Comparison of ENCODE assay signal across 8 cellular contexts in the genomic region with DNA sequence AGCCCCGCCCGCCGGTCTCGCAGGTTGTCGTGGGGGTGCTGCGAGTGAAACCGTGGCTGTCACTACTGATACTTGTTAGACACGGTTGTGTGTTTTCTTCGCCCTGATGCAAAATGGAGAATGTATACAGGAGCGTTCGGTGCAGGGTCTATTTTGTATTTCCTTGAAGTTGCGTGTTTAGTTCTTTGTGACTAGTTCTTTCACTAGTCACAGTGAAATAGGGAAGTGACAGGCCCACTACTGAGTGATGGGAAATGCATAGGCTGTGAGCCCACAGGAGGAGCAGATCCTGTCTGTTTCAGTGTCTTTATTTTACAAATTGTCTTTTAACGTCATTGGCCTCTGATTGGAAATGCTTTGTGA. TPM values are rescaled to one million over a fixed set of nuclear protein-coding genes. Genes with fewer than 3 reads are reported as not detected.
DNase-seq lines count a peak whose midpoint lies in the region; ATAC-seq and TF ChIP-seq lines count a peak whose summit lies in the region.

No MANE protein-coding gene starts in this region.

- H3K9me3 ChIP-seq in DOHH2 (ENCODE audit: control insufficient read depth, insufficient read depth, low read length) = no peaks in the 10 kb centered on the region

- DNase-seq in HT-29 (ENCODE audit: low spot score) (peak; percentile 5), mesenteric fat pad (ENCODE audit: low spot score) (no peak)
- DNase-seq in activated T-cell treated with anti-CD3 and anti-CD28 coated beads, Interleukin-2, amount 50 U/mL, for 4 hours = no peak
- no peak for DNase-seq in stimulated activated naive CD8-positive, alpha-beta T cell treated with anti-CD3 and anti-CD28 coated beads, Interleukin-15, Interleukin-2, amounts not matched to agents 100 U/mL and 50 U/mL, for 24 hours
- no peak for DNase-seq in stimulated activated CD4-positive, alpha-beta T cell treated with anti-CD3 and anti-CD28 coated beads, Interleukin-4, amount 100 ng/mL, for 24 hours

- peak; percentile 42 for ATAC-seq in GM21390 (IDR thresholded peaks at IDR 0.05; ENCODE audit: unreplicated experiment)
- ATAC-seq in activated T-cell treated with anti-CD3 and anti-CD28 coated beads, Interleukin-2, amount 50 U/mL, for 4 hours = peak; percentile 41 to 53
- ATAC-seq in stimulated activated naive CD8-positive, alpha-beta T cell treated with anti-CD3 and anti-CD28 coated beads, Interleukin-15, Interleukin-2, amounts not matched to agents 100 U/mL and 50 U/mL, for 24 hours = peak; percentile 14

- peaks cover 3% of the 10 kb centered on the region for H3K27me3 Mint-ChIP-seq in activated T-cell treated with anti-CD3 and anti-CD28 coated beads, Interleukin-2, amount 50 U/mL, for 4 hours (ENCODE audit: low read depth)

- H3K4me3 ChIP-seq in DOHH2 (ENCODE audit: low read length) = peak overlapping the region; percentile 96
- peak overlapping the region; percentile 82 for H3K4me3 ChIP-seq in iPS-11a (ENCODE audit: low read depth, low read length)

- H3K36me3 Mint-ChIP-seq in activated T-cell treated with anti-CD3 and anti-CD28 coated beads, Interleukin-2, amount 50 U/mL, for 4 hours (ENCODE audit: insufficient read depth) = no peaks in the 10 kb centered on the region

- H3K4me1 Mint-ChIP-seq in activated T-cell treated with anti-CD3 and anti-CD28 coated beads, Interleukin-2, amount 50 U/mL, for 4 hours (ENCODE audit: low read depth) = peaks cover 15% of the 10 kb centered on the region

- H3K4me1 ChIP-seq in DOHH2 (ENCODE audit: control insufficient read depth, low read length) = peaks cover 16% of the 10 kb centered on the region

- H4K20me1 ChIP-seq in DOHH2 (ENCODE audit: control insufficient read depth, insufficient read depth, low read depth, low read length) = no peaks in the 10 kb centered on the region

- H3K9me3 Mint-ChIP-seq in activated T-cell treated with anti-CD3 and anti-CD28 coated beads, Interleukin-2, amount 50 U/mL, for 4 hours = no peaks in the 10 kb centered on the region

- H3F3A ChIP-seq in DOHH2 (ENCODE audit: control insufficient read depth, insufficient read depth) = peaks cover 7% of the 10 kb centered on the region

- no peak for TF ChIP-seq CTCF in DOHH2 (IDR thresholded peaks at IDR 0.05; ENCODE audit: low read depth, low read length, poor library complexity, severe bottlenecking)

- H3K4me2 ChIP-seq in DOHH2 (ENCODE audit: low read length) = peak overlapping the region; percentile 85

- H3K27me3 ChIP-seq in DOHH2 (ENCODE audit: control insufficient read depth, low read length) = peaks cover 5% of the 10 kb centered on the region; the same call in 1 of the 2 replicates

- H3K9me2 ChIP-seq in DOHH2 (replicated peaks; ENCODE audit: control insufficient read depth, low read length) = no peaks in the 10 kb centered on the region

- peak overlapping the region; percentile 89 for H3K4me3 Mint-ChIP-seq in activated T-cell treated with anti-CD3 and anti-CD28 coated beads, Interleukin-2, amount 50 U/mL, for 4 hours

- peaks cover 45% of the 10 kb centered on the region for H3K79me2 ChIP-seq in DOHH2 (ENCODE audit: control insufficient read depth, low read length)

- H3K27ac ChIP-seq in DOHH2 (ENCODE audit: low read depth, low read length) = peak overlapping the region; percentile 65

- H3K36me3 ChIP-seq in DOHH2 (ENCODE audit: control insufficient read depth, low read length) = peaks cover 8% of the 10 kb centered on the region; the same call in 1 of the 2 replicates

RNA-seq across cellular contexts. Expression of a gene that starts 0.7 kb away (rescaled TPM):
- total RNA-seq in HT-29 (2014; rRNA removed; shearing (Covaris generic)) = 4.1 and 5.1 TPM in 2 replicates
- 10 to 100 TPM; 21.4 to 23.0 (median 21.5) TPM for total RNA-seq in activated T-cell treated with anti-CD3 and anti-CD28 coated beads, Interleukin-2, amount 50 U/mL, for 4 hours
- 14.3 TPM for total RNA-seq in mesenteric fat pad

RNA-seq across cellular contexts. Expression of a gene that starts 10.6 kb away (rescaled TPM):
- 10.7 and 14.0 TPM in 2 replicates for total RNA-seq in HT-29 (2014; rRNA removed; shearing (Covaris generic))
- total RNA-seq in activated T-cell treated with anti-CD3 and anti-CD28 coated beads, Interleukin-2, amount 50 U/mL, for 4 hours = 10 to 100 TPM; 20.7 to 23.0 (median 22.3) TPM
- 13.5 TPM for total RNA-seq in mesenteric fat pad

RNA-seq across cellular contexts. Expression of a gene that starts 58.1 kb away (rescaled TPM):
- 17.8 and 20.2 TPM in 2 replicates for total RNA-seq in HT-29 (2014; rRNA removed; shearing (Covaris generic))
- 10 to 100 TPM; 12.9 to 19.2 (median 18.2) TPM for total RNA-seq in activated T-cell treated with anti-CD3 and anti-CD28 coated beads, Interleukin-2, amount 50 U/mL, for 4 hours
- total RNA-seq in mesenteric fat pad = 35.0 TPM
